In genomic region chr22:37018815-37019308, GRCh38 we compare ENCODE assay signal across 1 cellular context.
A peak's percentile ranks its signal among the peaks of the same experiment; 100 is the strongest.
TF ChIP-seq lines count a peak whose summit lies in the region.

No MANE protein-coding gene starts in this region.

TF ChIP-seq in K562, 482 proteins besides CTCF, POLR2A, EP300 and RAD21:
- TF ChIP-seq POLR3G (IDR thresholded peaks at IDR 0.05; ENCODE audit: extremely low read depth, insufficient read length, insufficient replicate concordance) = no peak
- TF ChIP-seq GTF2A2 (tag; IDR thresholded peaks at IDR 0.05) = no peak
- peak; percentile 26 for TF ChIP-seq PHF20 (IDR thresholded peaks at IDR 0.05; ENCODE audit: partially characterized antibody)
- no peak for TF ChIP-seq ZC3H11A (IDR thresholded peaks at IDR 0.05; ENCODE audit: low read depth, low read length)
- no peak for TF ChIP-seq KAT7 (CRISPR knock-in tag; IDR thresholded peaks at IDR 0.05; ENCODE audit: borderline replicate concordance)
- no peak for TF ChIP-seq THAP7 (CRISPR knock-in tag; IDR thresholded peaks at IDR 0.05)
- TF ChIP-seq FOXA3 (CRISPR knock-in tag; conservative IDR thresholded peaks at IDR 0.05 in 1 of 2, IDR thresholded peaks at IDR 0.05 in 1 of 2) = no peak
- 0 out of 2 replicates have a peak, but pooled peaks have one; percentile 3 for TF ChIP-seq SUPT5H (IDR thresholded peaks at IDR 0.05)
- no peak for TF ChIP-seq USF1 (CRISPR knock-in tag; IDR thresholded peaks at IDR 0.05)
- peak; percentile 3 for TF ChIP-seq KDM5B (IDR thresholded peaks at IDR 0.05; ENCODE audit: insufficient replicate concordance, low read depth, low read length)
- no peak for TF ChIP-seq MLX (CRISPR knock-in tag; conservative IDR thresholded peaks at IDR 0.05)
- TF ChIP-seq ZC3H8 (IDR thresholded peaks at IDR 0.05) = no peak
- no peak for TF ChIP-seq KLF13 (tag; IDR thresholded peaks at IDR 0.05; ENCODE audit: borderline replicate concordance, low read depth)
- no peak for TF ChIP-seq SMARCE1 (IDR thresholded peaks at IDR 0.05)
- no peak for TF ChIP-seq OTX1 (CRISPR knock-in tag; IDR thresholded peaks at IDR 0.05)
- no peak for TF ChIP-seq ZNF134 (CRISPR knock-in tag; conservative IDR thresholded peaks at IDR 0.05)
- peak; percentile 28 to 57; a peak in 3 of 4 replicates for TF ChIP-seq MAZ (CRISPR knock-in tag; conservative IDR thresholded peaks at IDR 0.05 in 1 of 2, IDR thresholded peaks at IDR 0.05 in 1 of 2)
- TF ChIP-seq XRCC5 (IDR thresholded peaks at IDR 0.05; ENCODE audit: low read depth, low read length) = no peak
- TF ChIP-seq KAT2B (IDR thresholded peaks at IDR 0.05; ENCODE audit: low read depth, low read length) = no peak
- TF ChIP-seq SIX5 (IDR thresholded peaks at IDR 0.05; ENCODE audit: borderline replicate concordance in 1 of 2, insufficient read depth in 1 of 2, low read depth in 1 of 2, low read length in 2 of 2) = no peak
- no peak for TF ChIP-seq ZNF24 (IDR thresholded peaks at IDR 0.05)
- TF ChIP-seq PRDM10 (IDR thresholded peaks at IDR 0.05; ENCODE audit: partially characterized antibody) = peak; percentile 13
- no peak for TF ChIP-seq ZNF79 (CRISPR knock-in tag; IDR thresholded peaks at IDR 0.05; ENCODE audit: low read depth)
- no peak for TF ChIP-seq ATF4 (CRISPR knock-in tag; IDR thresholded peaks at IDR 0.05)
- peak; percentile 64; the same call in 1 of the 2 replicates for TF ChIP-seq CTBP1 (IDR thresholded peaks at IDR 0.05; ENCODE audit: borderline replicate concordance)
- peak; percentile 63 for TF ChIP-seq RBBP5 (IDR thresholded peaks at IDR 0.05; ENCODE audit: borderline replicate concordance, insufficient read depth, low read length, poor library complexity, severe bottlenecking)
- TF ChIP-seq ZNF282 (CRISPR knock-in tag; IDR thresholded peaks at IDR 0.05) = no peak
- TF ChIP-seq SIRT6 (IDR thresholded peaks at IDR 0.05; ENCODE audit: low read depth, low read length) = no peak
- TF ChIP-seq CREB3L1 (IDR thresholded peaks at IDR 0.05; ENCODE audit: borderline replicate concordance, low read depth) = peak; percentile 39; the same call in 1 of the 2 replicates
- no peak for TF ChIP-seq SRSF9 (IDR thresholded peaks at IDR 0.05; ENCODE audit: borderline replicate concordance, low read depth, low read length)
- peak; percentile 55 to 60 for TF ChIP-seq NRF1 (conservative IDR thresholded peaks at IDR 0.05 in 1 of 2, IDR thresholded peaks at IDR 0.05 in 1 of 2)
- TF ChIP-seq SIN3A (IDR thresholded peaks at IDR 0.05; ENCODE audit: borderline replicate concordance in 2 of 2, control insufficient read depth in 1 of 2, low read depth in 2 of 2, low read length in 2 of 2) = no peak; a peak in 1 of 4 replicates
- 0 out of 2 replicates have a peak, but pooled peaks have one; percentile 36 for TF ChIP-seq L3MBTL2 (IDR thresholded peaks at IDR 0.05)
- peak in 1 of 2 experiments; percentile 40; a peak in 1 of 4 replicates for TF ChIP-seq FOXK2 (conservative IDR thresholded peaks at IDR 0.05 in 1 of 2, IDR thresholded peaks at IDR 0.05 in 1 of 2; ENCODE audit: low read depth in 2 of 2)
- no peak for TF ChIP-seq TCFL5 (CRISPR knock-in tag; conservative IDR thresholded peaks at IDR 0.05)
- no peak for TF ChIP-seq DDX20 (tag; IDR thresholded peaks at IDR 0.05; ENCODE audit: low read depth)
- no peak for TF ChIP-seq ZNF354B (CRISPR knock-in tag; IDR thresholded peaks at IDR 0.05)
- 0 out of 2 replicates have a peak, but pooled peaks have one; percentile 8 for TF ChIP-seq GABPA (tag; conservative IDR thresholded peaks at IDR 0.05; ENCODE audit: low read depth)
- no peak; a peak in 1 of 4 replicates for TF ChIP-seq UBTF (IDR thresholded peaks at IDR 0.05; ENCODE audit: borderline replicate concordance in 1 of 2, low read depth in 2 of 2, low read length in 2 of 2)
- peak; percentile 62 for TF ChIP-seq ZFX (CRISPR knock-in tag; IDR thresholded peaks at IDR 0.05)
- no peak for TF ChIP-seq TGIF2 (CRISPR knock-in tag; IDR thresholded peaks at IDR 0.05)
- no peak for TF ChIP-seq TOE1 (IDR thresholded peaks at IDR 0.05; ENCODE audit: borderline replicate concordance)
- no peak for TF ChIP-seq TOE1 (CRISPR knock-in tag; IDR thresholded peaks at IDR 0.05; ENCODE audit: borderline replicate concordance, low read depth)
- TF ChIP-seq LEF1 (IDR thresholded peaks at IDR 0.05) = no peak
- TF ChIP-seq SAP30 (IDR thresholded peaks at IDR 0.05; ENCODE audit: borderline replicate concordance, insufficient read depth, low read depth, low read length, poor library complexity, severe bottlenecking) = peak; percentile 61
TF ChIP-seq in K562: peak in this region for 14.
